1 cellular context compared by ENCODE assay signal in genomic region chr2:9630750-9631483, GRCh38.
TF ChIP-seq lines count a peak whose summit lies in the region.

YWHAQ (minus strand) TSS chr2:9630997; CDS start chr2:9630452, 545 bp downstream.

TF ChIP-seq in HepG2, 621 proteins besides CTCF, POLR2A, EP300 and RAD21 (continued from another document and continues in another):
- TF ChIP-seq SNAPC5 (CRISPR knock-in tag; IDR thresholded peaks at IDR 0.05; ENCODE audit: borderline replicate concordance) (peak; percentile 81; the same call in 1 of the 2 replicates), DRAP1 (CRISPR knock-in tag; IDR thresholded peaks at IDR 0.05) (peak; percentile 98), ZNF564 (CRISPR knock-in tag; IDR thresholded peaks at IDR 0.05) (no peak), CENPBD1 (CRISPR knock-in tag; IDR thresholded peaks at IDR 0.05; ENCODE audit: borderline replicate concordance, low read depth) (no peak), MED8 (CRISPR knock-in tag; IDR thresholded peaks at IDR 0.05; ENCODE audit: insufficient replicate concordance) (peak; percentile 60), ZNF766 (CRISPR knock-in tag; IDR thresholded peaks at IDR 0.05; ENCODE audit: borderline replicate concordance) (no peak; the same call in 1 of the 2 replicates), POGZ (CRISPR knock-in tag; IDR thresholded peaks at IDR 0.05) (peak; percentile 96), ZNF432 (CRISPR knock-in tag; IDR thresholded peaks at IDR 0.05; ENCODE audit: borderline replicate concordance) (no peak), BRCA1 (CRISPR knock-in tag; IDR thresholded peaks at IDR 0.05) (peak; percentile 62; the same call in 1 of the 2 replicates), ATAD3A (CRISPR knock-in tag; IDR thresholded peaks at IDR 0.05) (no peak), ZNF644 (CRISPR knock-in tag; IDR thresholded peaks at IDR 0.05; ENCODE audit: low read depth) (no peak), MYPOP (CRISPR knock-in tag; IDR thresholded peaks at IDR 0.05) (peak; percentile 58; the same call in 1 of the 2 replicates), U2AF1 (optimal IDR thresholded peaks at IDR 0.05; ENCODE audit: low read depth, low read length) (peak; percentile 85), ATF1 (CRISPR knock-in tag; IDR thresholded peaks at IDR 0.05) (peak; percentile 93), ZNF646 (CRISPR knock-in tag; IDR thresholded peaks at IDR 0.05) (0 out of 2 replicates have a peak, but pooled peaks have one; percentile 27), ZFAT (CRISPR knock-in tag; conservative IDR thresholded peaks at IDR 0.05) (0 out of 2 replicates have a peak, but pooled peaks have one; percentile 34), BCL3 (CRISPR knock-in tag; IDR thresholded peaks at IDR 0.05) (peak; percentile 83), TAF15 (IDR thresholded peaks at IDR 0.05; ENCODE audit: low read depth, low read length, poor library complexity, severe bottlenecking) (peak; percentile 52), ZNF773 (CRISPR knock-in tag; IDR thresholded peaks at IDR 0.05; ENCODE audit: borderline replicate concordance) (no peak), ZXDC (CRISPR knock-in tag; IDR thresholded peaks at IDR 0.05) (peak; percentile 100), DR1 (CRISPR knock-in tag; IDR thresholded peaks at IDR 0.05) (peak; percentile 96), PHF20 (CRISPR knock-in tag; IDR thresholded peaks at IDR 0.05) (0 out of 2 replicates have a peak, but pooled peaks have one; percentile 33), CSRNP1 (CRISPR knock-in tag; IDR thresholded peaks at IDR 0.05) (peak; percentile 41; the same call in 1 of the 2 replicates), RBAK (CRISPR knock-in tag; IDR thresholded peaks at IDR 0.05) (no peak), ZNF720 (CRISPR knock-in tag; IDR thresholded peaks at IDR 0.05) (no peak), PHF8 (CRISPR knock-in tag; IDR thresholded peaks at IDR 0.05) (peak; percentile 99), ZNF280B (CRISPR knock-in tag; IDR thresholded peaks at IDR 0.05; ENCODE audit: borderline replicate concordance) (peak; percentile 82; the same call in 1 of the 2 replicates), ATF4 (CRISPR knock-in tag; IDR thresholded peaks at IDR 0.05) (peak in 1 of 2 experiments; percentile 57; a peak in 1 of 4 replicates), EZH2 (conservative IDR thresholded peaks at IDR 0.05; ENCODE audit: low read depth, low read length) (no peak), IRF9 (CRISPR knock-in tag; IDR thresholded peaks at IDR 0.05; ENCODE audit: borderline replicate concordance) (peak; percentile 20; the same call in 1 of the 2 replicates), ZNF468 (CRISPR knock-in tag; IDR thresholded peaks at IDR 0.05) (no peak), SMYD3 (CRISPR knock-in tag; IDR thresholded peaks at IDR 0.05) (no peak), SP4 (CRISPR knock-in tag; IDR thresholded peaks at IDR 0.05) (peak; percentile 100), SNAI1 (CRISPR knock-in tag; IDR thresholded peaks at IDR 0.05; ENCODE audit: borderline replicate concordance) (no peak), RXRA (CRISPR knock-in tag; IDR thresholded peaks at IDR 0.05) (peak; percentile 76; the same call in 1 of the 2 replicates), THAP9 (CRISPR knock-in tag; IDR thresholded peaks at IDR 0.05; ENCODE audit: borderline replicate concordance) (peak; percentile 66; the same call in 1 of the 2 replicates)
